In genomic region chr7:66653719-66654274, GRCh38 we compare ENCODE assay signal across 1 cellular context.
A peak's percentile ranks its signal among the peaks of the same experiment; 100 is the strongest.
TF ChIP-seq lines count a peak whose summit lies in the region.

No MANE protein-coding gene starts in this region.

TF ChIP-seq in GM12878, 131 proteins besides CTCF, POLR2A, EP300 and RAD21:
- TF ChIP-seq NBN (IDR thresholded peaks at IDR 0.05), result 0 out of 2 replicates have a peak, but pooled peaks have one; percentile 45
- peak; percentile 35 for TF ChIP-seq NKRF (conservative IDR thresholded peaks at IDR 0.05)
- 0 out of 2 replicates have a peak, but pooled peaks have one; percentile 27 for TF ChIP-seq CBX5 (IDR thresholded peaks at IDR 0.05; ENCODE audit: low read depth)
- 0 out of 2 replicates have a peak, but pooled peaks have one; percentile 15 for TF ChIP-seq ZBED1 (IDR thresholded peaks at IDR 0.05; ENCODE audit: borderline replicate concordance)
- TF ChIP-seq ZNF207 (IDR thresholded peaks at IDR 0.05; ENCODE audit: borderline replicate concordance), result peak; percentile 46; the same call in 1 of the 2 replicates
- TF ChIP-seq CBFB (IDR thresholded peaks at IDR 0.05; ENCODE audit: low read depth), result 0 out of 2 replicates have a peak, but pooled peaks have one; percentile 68
- TF ChIP-seq FOXM1 (IDR thresholded peaks at IDR 0.05; ENCODE audit: low read depth, low read length), result peak; percentile 16; the same call in 1 of the 2 replicates
- peak; percentile 50 for TF ChIP-seq SMAD1 (IDR thresholded peaks at IDR 0.05; ENCODE audit: low read depth, partially characterized antibody)
- TF ChIP-seq RB1 (IDR thresholded peaks at IDR 0.05; ENCODE audit: borderline replicate concordance), result peak; percentile 66; the same call in 1 of the 2 replicates
- TF ChIP-seq MLLT1 (IDR thresholded peaks at IDR 0.05), result peak; percentile 48; the same call in 1 of the 2 replicates
- TF ChIP-seq LARP7 (IDR thresholded peaks at IDR 0.05), result 0 out of 2 replicates have a peak, but pooled peaks have one; percentile 46
- peak in 1 of 2 experiments; percentile 29; a peak in 2 of 4 replicates for TF ChIP-seq IKZF2 (IDR thresholded peaks at IDR 0.05)
- 0 out of 2 replicates have a peak, but pooled peaks have one; percentile 16 for TF ChIP-seq YY1 (IDR thresholded peaks at IDR 0.05; ENCODE audit: low read depth, low read length)
